In genomic region chr17:38484242-38485145, GRCh38 we compare ENCODE assay signal across 8 cellular contexts. TPM values are rescaled to one million over a fixed set of nuclear protein-coding genes. Genes with fewer than 3 reads are reported as not detected.
DNase-seq lines count a peak whose midpoint lies in the region; ATAC-seq, FAIRE-seq and TF ChIP-seq lines count a peak whose summit lies in the region.
"Not testable (repeated sequence)": the region's sequence is repeated elsewhere in the genome, so short reads cannot be mapped to it uniquely, and the experiment has no call there.

No MANE protein-coding gene starts in this region.

- H4K20me1 ChIP-seq in astrocyte (ENCODE audit: insufficient read depth, low read length), result peaks cover 43% of the 10 kb centered on the region

- H3K4me1 ChIP-seq in astrocyte (ENCODE audit: insufficient read depth, low read length), result peaks cover 18% of the 10 kb centered on the region

- not testable (repeated sequence) for H3K9me3 Mint-ChIP-seq in astrocyte (ENCODE audit: unreplicated experiment)

- not testable (repeated sequence) for H3K9me3 ChIP-seq in astrocyte (ENCODE audit: insufficient read depth, low read depth, low read length)

- H3K79me2 ChIP-seq in astrocyte (ENCODE audit: insufficient read depth, low read length), result peaks cover 20% of the 10 kb centered on the region

- peak; percentile 69 for TF ChIP-seq CTCF in astrocyte (IDR thresholded peaks at IDR 0.05; ENCODE audit: insufficient read depth, low read depth, low read length)

- H3K9ac ChIP-seq in astrocyte (ENCODE audit: low read length), result peak overlapping the region; percentile 14

- H3K36me3 Mint-ChIP-seq in astrocyte (ENCODE audit: low read depth, unreplicated experiment), result not testable (repeated sequence)

- H3K4me2 ChIP-seq in astrocyte (ENCODE audit: low read length), result peak overlapping the region; percentile 30

- DNase-seq in CMK (ENCODE audit: low read depth) (peak; percentile 21), HT-29 (ENCODE audit: low spot score) (peak; percentile 94), NCI-H526 (lab: John Stamatoyannopoulos, UW) (peak; percentile 49 to 73), astrocyte (ENCODE audit: low read depth) (peak; percentile 27), Right ventricle myocardium inferior (ENCODE audit: missing footprints) (peak; percentile 78), occipital lobe (lab: John Stamatoyannopoulos, UW) (peak; percentile 60)
- peak; percentile 27 for DNase-seq in activated CD4-positive, CD25-positive, alpha-beta regulatory T cell treated with anti-CD3 and anti-CD28 coated beads, Interleukin-2, amount 50 U/mL, for 16 hours (ENCODE audit: low read depth, low spot score)
- peak; percentile 35 for DNase-seq in stimulated activated CD8-positive, alpha-beta memory T cell treated with anti-CD3 and anti-CD28 coated beads, Interleukin-7, amount 100 ng/mL, for 4 hours (ENCODE audit: low read depth in 2 of 2)

- H3K27ac ChIP-seq in astrocyte (ENCODE audit: low read depth, low read length), result not testable (repeated sequence)

- ATAC-seq in Right ventricle myocardium inferior, result peak; percentile 93

- FAIRE-seq in astrocyte (lab: Jason Lieb, UNC), result not testable (repeated sequence)

- peaks cover 17% of the 10 kb centered on the region for H3K36me3 ChIP-seq in astrocyte (ENCODE audit: insufficient read depth, low read length)

- H3K4me1 Mint-ChIP-seq in astrocyte (ENCODE audit: low read depth, unreplicated experiment), result peaks cover 26% of the 10 kb centered on the region

- intact Hi-C loops in Right ventricle myocardium inferior (cut with DNase I), result loop anchor here (5.0 kb wide), 2 partner anchors 42 to 57 kb away; partner anchors contain the start of gene ARHGAP23

- not testable (repeated sequence) for H3K27me3 ChIP-seq in astrocyte (ENCODE audit: insufficient read depth, low read length)

- peak overlapping the region; percentile 0 for H3K27ac Mint-ChIP-seq in astrocyte (ENCODE audit: unreplicated experiment)

- H2AFZ ChIP-seq in astrocyte (ENCODE audit: low read depth, low read length), result not testable (repeated sequence)

- H3K4me3 ChIP-seq in astrocyte (ENCODE audit: insufficient read depth, low read depth, low read length), result not testable (repeated sequence)

- H3K27me3 Mint-ChIP-seq in astrocyte (ENCODE audit: low read depth, unreplicated experiment), result not testable (repeated sequence)

- peak overlapping the region; percentile 17 for H3K4me3 Mint-ChIP-seq in astrocyte (ENCODE audit: unreplicated experiment)

RNA-seq across cellular contexts. Expression of gene ARHGAP23, which starts 56.2 kb away (rescaled TPM):
- total RNA-seq in HT-29 (2014; rRNA removed; shearing (Covaris generic)), result 326 and 391 TPM in 2 replicates
- 88.5 and 118 TPM in 2 replicates for total RNA-seq in astrocyte
- total RNA-seq in Right ventricle myocardium inferior, result 67.5 TPM
- total RNA-seq in occipital lobe, result 42.9 TPM

Comparison
In these comparisons a context has a peak if more than half of its experiments do, and no peak if none do; other contexts are left out.
1. DNase-seq: peak in every context shown above with its lines; median percentile 94 in HT-29; 78 in Right ventricle myocardium inferior; 61 in NCI-H526; 60 in occipital lobe; 35 in stimulated activated CD8-positive, alpha-beta memory T cell treated with anti-CD3 and anti-CD28 coated beads, Interleukin-7, amount 100 ng/mL, for 4 hours; 27 in activated CD4-positive, CD25-positive, alpha-beta regulatory T cell treated with anti-CD3 and anti-CD28 coated beads, Interleukin-2, amount 50 U/mL, for 16 hours; 27 in astrocyte; 21 in CMK.